Comparison of ENCODE assay signal across 1 cellular context in the genomic region with DNA sequence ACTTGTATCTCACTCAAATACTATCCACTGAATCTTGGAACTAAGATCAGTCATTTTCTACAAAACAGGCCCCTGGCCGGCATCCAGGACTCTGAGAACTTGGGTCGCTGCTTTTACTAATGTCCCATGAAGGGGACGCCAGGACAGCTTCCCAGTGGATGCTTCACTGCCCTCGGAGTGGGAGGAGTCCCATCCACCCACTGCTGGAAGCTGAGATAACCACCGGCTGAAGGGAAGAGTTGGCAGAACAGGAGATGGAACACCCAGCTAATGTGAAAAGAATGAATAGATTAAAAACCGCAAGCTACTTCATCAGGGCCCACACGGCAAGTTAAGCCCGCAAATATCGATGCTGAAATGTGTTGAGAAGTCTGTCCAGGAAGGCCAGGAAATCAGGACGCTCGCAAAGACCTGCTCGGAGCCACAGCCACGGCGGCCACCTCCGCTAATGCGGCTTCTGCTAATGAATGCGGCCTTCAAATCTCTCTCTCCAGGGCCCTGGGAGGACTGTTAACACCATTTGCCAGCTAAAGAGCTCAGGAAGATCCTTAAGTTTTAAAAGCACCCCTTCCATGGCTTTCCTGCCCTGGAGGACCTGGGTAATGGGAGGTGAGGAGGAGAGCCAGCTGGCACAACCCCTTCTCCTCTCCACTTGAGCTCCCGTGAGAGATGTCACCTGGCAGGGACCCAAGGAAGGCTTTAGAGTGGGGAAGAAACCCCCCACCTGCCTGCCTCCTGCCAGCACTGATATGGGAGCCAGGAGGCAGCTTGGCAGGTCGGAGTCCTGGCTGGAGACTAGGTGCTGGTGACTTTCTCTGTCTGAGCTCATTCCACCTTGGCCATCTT.
TF ChIP-seq lines count a peak whose summit lies in the region.

No MANE protein-coding gene starts in this region.

TF ChIP-seq in K562, 482 proteins besides CTCF, POLR2A, EP300 and RAD21 (continued from another document and continues in another):
- TF ChIP-seq FOSL1 (tag; conservative IDR thresholded peaks at IDR 0.05): peak; percentile 35; the same call in 1 of the 2 replicates
- TF ChIP-seq ZNF3 (CRISPR knock-in tag; IDR thresholded peaks at IDR 0.05): no peak
- no peak for TF ChIP-seq MTA1 (IDR thresholded peaks at IDR 0.05; ENCODE audit: borderline replicate concordance)
- no peak for TF ChIP-seq RBM14 (IDR thresholded peaks at IDR 0.05; ENCODE audit: borderline replicate concordance, insufficient read depth, low read depth, low read length)
- 0 out of 2 replicates have a peak, but pooled peaks have one; percentile 18 for TF ChIP-seq SOX6 (IDR thresholded peaks at IDR 0.05)
- no peak for TF ChIP-seq ZZZ3 (IDR thresholded peaks at IDR 0.05)
- TF ChIP-seq, protein P1, sequence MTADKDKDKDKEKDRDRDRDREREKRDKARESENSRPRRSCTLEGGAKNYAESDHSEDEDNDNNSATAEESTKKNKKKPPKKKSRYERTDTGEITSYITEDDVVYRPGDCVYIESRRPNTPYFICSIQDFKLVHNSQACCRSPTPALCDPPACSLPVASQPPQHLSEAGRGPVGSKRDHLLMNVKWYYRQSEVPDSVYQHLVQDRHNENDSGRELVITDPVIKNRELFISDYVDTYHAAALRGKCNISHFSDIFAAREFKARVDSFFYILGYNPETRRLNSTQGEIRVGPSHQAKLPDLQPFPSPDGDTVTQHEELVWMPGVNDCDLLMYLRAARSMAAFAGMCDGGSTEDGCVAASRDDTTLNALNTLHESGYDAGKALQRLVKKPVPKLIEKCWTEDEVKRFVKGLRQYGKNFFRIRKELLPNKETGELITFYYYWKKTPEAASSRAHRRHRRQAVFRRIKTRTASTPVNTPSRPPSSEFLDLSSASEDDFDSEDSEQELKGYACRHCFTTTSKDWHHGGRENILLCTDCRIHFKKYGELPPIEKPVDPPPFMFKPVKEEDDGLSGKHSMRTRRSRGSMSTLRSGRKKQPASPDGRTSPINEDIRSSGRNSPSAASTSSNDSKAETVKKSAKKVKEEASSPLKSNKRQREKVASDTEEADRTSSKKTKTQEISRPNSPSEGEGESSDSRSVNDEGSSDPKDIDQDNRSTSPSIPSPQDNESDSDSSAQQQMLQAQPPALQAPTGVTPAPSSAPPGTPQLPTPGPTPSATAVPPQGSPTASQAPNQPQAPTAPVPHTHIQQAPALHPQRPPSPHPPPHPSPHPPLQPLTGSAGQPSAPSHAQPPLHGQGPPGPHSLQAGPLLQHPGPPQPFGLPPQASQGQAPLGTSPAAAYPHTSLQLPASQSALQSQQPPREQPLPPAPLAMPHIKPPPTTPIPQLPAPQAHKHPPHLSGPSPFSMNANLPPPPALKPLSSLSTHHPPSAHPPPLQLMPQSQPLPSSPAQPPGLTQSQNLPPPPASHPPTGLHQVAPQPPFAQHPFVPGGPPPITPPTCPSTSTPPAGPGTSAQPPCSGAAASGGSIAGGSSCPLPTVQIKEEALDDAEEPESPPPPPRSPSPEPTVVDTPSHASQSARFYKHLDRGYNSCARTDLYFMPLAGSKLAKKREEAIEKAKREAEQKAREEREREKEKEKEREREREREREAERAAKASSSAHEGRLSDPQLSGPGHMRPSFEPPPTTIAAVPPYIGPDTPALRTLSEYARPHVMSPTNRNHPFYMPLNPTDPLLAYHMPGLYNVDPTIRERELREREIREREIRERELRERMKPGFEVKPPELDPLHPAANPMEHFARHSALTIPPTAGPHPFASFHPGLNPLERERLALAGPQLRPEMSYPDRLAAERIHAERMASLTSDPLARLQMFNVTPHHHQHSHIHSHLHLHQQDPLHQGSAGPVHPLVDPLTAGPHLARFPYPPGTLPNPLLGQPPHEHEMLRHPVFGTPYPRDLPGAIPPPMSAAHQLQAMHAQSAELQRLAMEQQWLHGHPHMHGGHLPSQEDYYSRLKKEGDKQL (CRISPR knock-in tag; IDR thresholded peaks at IDR 0.05; ENCODE audit: borderline replicate concordance): no peak
- TF ChIP-seq ZNF263 (CRISPR knock-in tag; IDR thresholded peaks at IDR 0.05; ENCODE audit: borderline replicate concordance): no peak; the same call in 1 of the 2 replicates
- TF ChIP-seq TAL1 (IDR thresholded peaks at IDR 0.05): peak; percentile 68
- TF ChIP-seq, protein P2, sequence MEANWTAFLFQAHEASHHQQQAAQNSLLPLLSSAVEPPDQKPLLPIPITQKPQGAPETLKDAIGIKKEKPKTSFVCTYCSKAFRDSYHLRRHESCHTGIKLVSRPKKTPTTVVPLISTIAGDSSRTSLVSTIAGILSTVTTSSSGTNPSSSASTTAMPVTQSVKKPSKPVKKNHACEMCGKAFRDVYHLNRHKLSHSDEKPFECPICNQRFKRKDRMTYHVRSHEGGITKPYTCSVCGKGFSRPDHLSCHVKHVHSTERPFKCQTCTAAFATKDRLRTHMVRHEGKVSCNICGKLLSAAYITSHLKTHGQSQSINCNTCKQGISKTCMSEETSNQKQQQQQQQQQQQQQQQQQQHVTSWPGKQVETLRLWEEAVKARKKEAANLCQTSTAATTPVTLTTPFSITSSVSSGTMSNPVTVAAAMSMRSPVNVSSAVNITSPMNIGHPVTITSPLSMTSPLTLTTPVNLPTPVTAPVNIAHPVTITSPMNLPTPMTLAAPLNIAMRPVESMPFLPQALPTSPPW (CRISPR knock-in tag; IDR thresholded peaks at IDR 0.05): no peak
- no peak for TF ChIP-seq SAFB2 (IDR thresholded peaks at IDR 0.05; ENCODE audit: borderline replicate concordance, low read depth, low read length, severe bottlenecking)
- peak; percentile 68 for TF ChIP-seq CBFA2T2 (conservative IDR thresholded peaks at IDR 0.05)
- TF ChIP-seq TCF3 (CRISPR knock-in tag; IDR thresholded peaks at IDR 0.05): peak; percentile 84
- peak; percentile 52 for TF ChIP-seq NFIC (IDR thresholded peaks at IDR 0.05)
- no peak for TF ChIP-seq SMARCC2 (IDR thresholded peaks at IDR 0.05; ENCODE audit: low read depth)
- TF ChIP-seq CXXC5 (CRISPR knock-in tag; IDR thresholded peaks at IDR 0.05): no peak
- no peak for TF ChIP-seq ZNF347 (CRISPR knock-in tag; IDR thresholded peaks at IDR 0.05; ENCODE audit: low read depth)
- TF ChIP-seq, protein P3, sequence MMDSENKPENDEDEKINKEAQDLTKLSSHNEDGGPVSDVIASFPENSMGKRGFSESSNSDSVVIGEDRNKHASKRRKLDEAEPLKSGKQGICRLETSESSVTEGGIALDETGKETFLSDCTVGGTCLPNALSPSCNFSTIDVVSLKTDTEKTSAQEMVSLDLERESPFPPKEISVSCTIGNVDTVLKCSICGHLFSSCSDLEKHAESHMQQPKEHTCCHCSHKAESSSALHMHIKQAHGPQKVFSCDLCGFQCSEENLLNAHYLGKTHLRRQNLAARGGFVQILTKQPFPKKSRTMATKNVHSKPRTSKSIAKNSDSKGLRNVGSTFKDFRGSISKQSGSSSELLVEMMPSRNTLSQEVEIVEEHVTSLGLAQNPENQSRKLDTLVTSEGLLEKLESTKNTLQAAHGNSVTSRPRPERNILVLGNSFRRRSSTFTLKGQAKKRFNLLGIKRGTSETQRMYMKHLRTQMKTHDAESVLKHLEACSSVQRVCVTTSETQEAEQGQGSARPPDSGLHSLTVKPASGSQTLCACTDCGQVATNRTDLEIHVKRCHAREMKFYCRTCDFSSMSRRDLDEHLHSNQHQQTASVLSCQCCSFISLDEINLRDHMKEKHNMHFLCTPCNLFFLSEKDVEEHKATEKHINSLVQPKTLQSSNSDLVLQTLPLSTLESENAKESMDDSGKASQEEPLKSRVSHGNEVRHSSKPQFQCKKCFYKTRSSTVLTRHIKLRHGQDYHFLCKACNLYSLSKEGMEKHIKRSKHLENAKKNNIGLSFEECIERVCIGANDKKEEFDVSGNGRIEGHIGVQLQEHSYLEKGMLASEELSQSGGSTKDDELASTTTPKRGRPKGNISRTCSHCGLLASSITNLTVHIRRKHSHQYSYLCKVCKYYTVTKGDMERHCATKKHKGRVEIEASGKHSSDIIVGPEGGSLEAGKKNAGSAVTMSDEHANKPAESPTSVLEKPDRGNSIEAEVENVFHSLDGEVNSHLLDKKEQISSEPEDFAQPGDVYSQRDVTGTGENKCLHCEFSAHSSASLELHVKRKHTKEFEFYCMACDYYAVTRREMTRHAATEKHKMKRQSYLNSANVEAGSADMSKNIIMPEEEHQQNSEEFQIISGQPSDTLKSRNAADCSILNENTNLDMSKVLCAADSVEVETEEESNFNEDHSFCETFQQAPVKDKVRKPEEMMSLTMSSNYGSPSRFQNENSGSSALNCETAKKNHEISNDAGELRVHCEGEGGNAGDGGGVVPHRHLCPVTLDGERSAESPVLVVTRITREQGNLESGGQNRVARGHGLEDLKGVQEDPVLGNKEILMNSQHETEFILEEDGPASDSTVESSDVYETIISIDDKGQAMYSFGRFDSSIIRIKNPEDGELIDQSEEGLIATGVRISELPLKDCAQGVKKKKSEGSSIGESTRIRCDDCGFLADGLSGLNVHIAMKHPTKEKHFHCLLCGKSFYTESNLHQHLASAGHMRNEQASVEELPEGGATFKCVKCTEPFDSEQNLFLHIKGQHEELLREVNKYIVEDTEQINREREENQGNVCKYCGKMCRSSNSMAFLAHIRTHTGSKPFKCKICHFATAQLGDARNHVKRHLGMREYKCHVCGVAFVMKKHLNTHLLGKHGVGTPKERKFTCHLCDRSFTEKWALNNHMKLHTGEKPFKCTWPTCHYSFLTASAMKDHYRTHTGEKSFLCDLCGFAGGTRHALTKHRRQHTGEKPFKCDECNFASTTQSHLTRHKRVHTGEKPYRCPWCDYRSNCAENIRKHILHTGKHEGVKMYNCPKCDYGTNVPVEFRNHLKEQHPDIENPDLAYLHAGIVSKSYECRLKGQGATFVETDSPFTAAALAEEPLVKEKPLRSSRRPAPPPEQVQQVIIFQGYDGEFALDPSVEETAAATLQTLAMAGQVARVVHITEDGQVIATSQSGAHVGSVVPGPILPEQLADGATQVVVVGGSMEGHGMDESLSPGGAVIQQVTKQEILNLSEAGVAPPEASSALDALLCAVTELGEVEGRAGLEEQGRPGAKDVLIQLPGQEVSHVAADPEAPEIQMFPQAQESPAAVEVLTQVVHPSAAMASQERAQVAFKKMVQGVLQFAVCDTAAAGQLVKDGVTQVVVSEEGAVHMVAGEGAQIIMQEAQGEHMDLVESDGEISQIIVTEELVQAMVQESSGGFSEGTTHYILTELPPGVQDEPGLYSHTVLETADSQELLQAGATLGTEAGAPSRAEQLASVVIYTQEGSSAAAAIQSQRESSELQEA (IDR thresholded peaks at IDR 0.05; ENCODE audit: low read depth): no peak
- no peak for TF ChIP-seq MCM7 (IDR thresholded peaks at IDR 0.05)
- no peak for TF ChIP-seq ELF1 (tag; IDR thresholded peaks at IDR 0.05)
- peak; percentile 47 for TF ChIP-seq NCOR1 (IDR thresholded peaks at IDR 0.05)
- no peak for TF ChIP-seq ZNF324 (CRISPR knock-in tag; IDR thresholded peaks at IDR 0.05)
- TF ChIP-seq ZNF561 (CRISPR knock-in tag; conservative IDR thresholded peaks at IDR 0.05): no peak
- TF ChIP-seq ILK (tag; IDR thresholded peaks at IDR 0.05; ENCODE audit: borderline replicate concordance, low read depth): no peak
- no peak for TF ChIP-seq NELFE (IDR thresholded peaks at IDR 0.05; ENCODE audit: insufficient read depth, insufficient read length)
- TF ChIP-seq, protein P4, sequence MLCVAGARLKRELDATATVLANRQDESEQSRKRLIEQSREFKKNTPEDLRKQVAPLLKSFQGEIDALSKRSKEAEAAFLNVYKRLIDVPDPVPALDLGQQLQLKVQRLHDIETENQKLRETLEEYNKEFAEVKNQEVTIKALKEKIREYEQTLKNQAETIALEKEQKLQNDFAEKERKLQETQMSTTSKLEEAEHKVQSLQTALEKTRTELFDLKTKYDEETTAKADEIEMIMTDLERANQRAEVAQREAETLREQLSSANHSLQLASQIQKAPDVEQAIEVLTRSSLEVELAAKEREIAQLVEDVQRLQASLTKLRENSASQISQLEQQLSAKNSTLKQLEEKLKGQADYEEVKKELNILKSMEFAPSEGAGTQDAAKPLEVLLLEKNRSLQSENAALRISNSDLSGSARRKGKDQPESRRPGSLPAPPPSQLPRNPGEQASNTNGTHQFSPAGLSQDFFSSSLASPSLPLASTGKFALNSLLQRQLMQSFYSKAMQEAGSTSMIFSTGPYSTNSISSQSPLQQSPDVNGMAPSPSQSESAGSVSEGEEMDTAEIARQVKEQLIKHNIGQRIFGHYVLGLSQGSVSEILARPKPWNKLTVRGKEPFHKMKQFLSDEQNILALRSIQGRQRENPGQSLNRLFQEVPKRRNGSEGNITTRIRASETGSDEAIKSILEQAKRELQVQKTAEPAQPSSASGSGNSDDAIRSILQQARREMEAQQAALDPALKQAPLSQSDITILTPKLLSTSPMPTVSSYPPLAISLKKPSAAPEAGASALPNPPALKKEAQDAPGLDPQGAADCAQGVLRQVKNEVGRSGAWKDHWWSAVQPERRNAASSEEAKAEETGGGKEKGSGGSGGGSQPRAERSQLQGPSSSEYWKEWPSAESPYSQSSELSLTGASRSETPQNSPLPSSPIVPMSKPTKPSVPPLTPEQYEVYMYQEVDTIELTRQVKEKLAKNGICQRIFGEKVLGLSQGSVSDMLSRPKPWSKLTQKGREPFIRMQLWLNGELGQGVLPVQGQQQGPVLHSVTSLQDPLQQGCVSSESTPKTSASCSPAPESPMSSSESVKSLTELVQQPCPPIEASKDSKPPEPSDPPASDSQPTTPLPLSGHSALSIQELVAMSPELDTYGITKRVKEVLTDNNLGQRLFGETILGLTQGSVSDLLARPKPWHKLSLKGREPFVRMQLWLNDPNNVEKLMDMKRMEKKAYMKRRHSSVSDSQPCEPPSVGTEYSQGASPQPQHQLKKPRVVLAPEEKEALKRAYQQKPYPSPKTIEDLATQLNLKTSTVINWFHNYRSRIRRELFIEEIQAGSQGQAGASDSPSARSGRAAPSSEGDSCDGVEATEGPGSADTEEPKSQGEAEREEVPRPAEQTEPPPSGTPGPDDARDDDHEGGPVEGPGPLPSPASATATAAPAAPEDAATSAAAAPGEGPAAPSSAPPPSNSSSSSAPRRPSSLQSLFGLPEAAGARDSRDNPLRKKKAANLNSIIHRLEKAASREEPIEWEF (CRISPR knock-in tag; IDR thresholded peaks at IDR 0.05): no peak
- TF ChIP-seq TEAD4 (IDR thresholded peaks at IDR 0.05; ENCODE audit: low read length): peak; percentile 51
- TF ChIP-seq TEAD4 (CRISPR knock-in tag; IDR thresholded peaks at IDR 0.05; ENCODE audit: borderline replicate concordance): no peak
- TF ChIP-seq KDM1A (IDR thresholded peaks at IDR 0.05): 0 out of 4 replicates have a peak, but pooled peaks of 1 of the 2 experiments have one; percentile 28
- no peak for TF ChIP-seq ZNF133 (CRISPR knock-in tag; IDR thresholded peaks at IDR 0.05)
- TF ChIP-seq BMI1 (IDR thresholded peaks at IDR 0.05; ENCODE audit: low read length): no peak
- TF ChIP-seq ZNF140 (CRISPR knock-in tag; IDR thresholded peaks at IDR 0.05): no peak
